8 cellular contexts compared by ENCODE assay signal in genomic region chr1:27161594-27161993, GRCh38. TPM values are rescaled to one million over a fixed set of nuclear protein-coding genes. Genes with fewer than 3 reads are reported as not detected.
DNase-seq lines count a peak whose midpoint lies in the region; ATAC-seq lines count a peak whose summit lies in the region.

No MANE protein-coding gene starts in this region.

- H3K9ac ChIP-seq in duodenal mucosa (ENCODE audit: low read depth in 1 of 2, low read length in 2 of 2): peak overlapping the region; percentile 23 to 38

- ATAC-seq in Right ventricle myocardium superior (ENCODE audit: poor library complexity) (peak; percentile 27), Right ventricle myocardium inferior (no peak)

- no peaks in the 10 kb centered on the region for H3K9me3 ChIP-seq in duodenal mucosa (ENCODE audit: control insufficient read depth in 1 of 2, low read length in 2 of 2)

- peak overlapping the region; percentile 75 for H3K27ac ChIP-seq in duodenal mucosa (ENCODE audit: low read depth, low read length)

- intact Hi-C loops in Right ventricle myocardium superior (cut with DNase I) (no loop called here), Right ventricle myocardium inferior (cut with DNase I) (no loop called here)

- no peaks in the 10 kb centered on the region for H3K27me3 ChIP-seq in duodenal mucosa (ENCODE audit: control insufficient read depth in 1 of 2, insufficient read depth in 2 of 2, low read length in 2 of 2)

- H3K4me3 ChIP-seq in duodenal mucosa (ENCODE audit: low read depth in 1 of 2, low read length in 2 of 2): no peak overlapping the region

- H3K4me1 ChIP-seq in duodenal mucosa (ENCODE audit: control insufficient read depth in 1 of 2, insufficient read depth in 2 of 2, low read length in 2 of 2): peaks cover 4 to 5% of the 10 kb centered on the region in 2 donors

- no peaks in the 10 kb centered on the region for H3K36me3 ChIP-seq in duodenal mucosa (ENCODE audit: control insufficient read depth in 1 of 2, insufficient read depth in 2 of 2, low read length in 2 of 2)

- DNase-seq in Right ventricle myocardium superior (no peak), Right ventricle myocardium inferior (ENCODE audit: missing footprints) (no peak), NCI-H2107 treated with DMSO at 0.1 percent for 48 hours (lab: John Stamatoyannopoulos, UW; ENCODE audit: unreplicated experiment) (peak; percentile 76), NCI-H226 (no peak), hippocampal formation (lab: John Stamatoyannopoulos, UW) (no peak)
- no peak for DNase-seq in stimulated activated CD4-positive, alpha-beta T cell treated with anti-CD3 and anti-CD28 coated beads, Interleukin-1b, Interleukin-23, amount 100 ng/mL, for 48 hours
- no peak for DNase-seq in activated CD8-positive, alpha-beta memory T cell treated with anti-CD3 and anti-CD28 coated beads for 24 hours

RNA-seq across cellular contexts. Expression of gene SLC9A1, which starts 6.7 kb away (rescaled TPM):
- 17.6 TPM for total RNA-seq in Right ventricle myocardium superior
- 20.2 TPM for total RNA-seq in Right ventricle myocardium inferior
